Comparison of ENCODE assay signal across 10 cellular contexts in the genomic region with DNA sequence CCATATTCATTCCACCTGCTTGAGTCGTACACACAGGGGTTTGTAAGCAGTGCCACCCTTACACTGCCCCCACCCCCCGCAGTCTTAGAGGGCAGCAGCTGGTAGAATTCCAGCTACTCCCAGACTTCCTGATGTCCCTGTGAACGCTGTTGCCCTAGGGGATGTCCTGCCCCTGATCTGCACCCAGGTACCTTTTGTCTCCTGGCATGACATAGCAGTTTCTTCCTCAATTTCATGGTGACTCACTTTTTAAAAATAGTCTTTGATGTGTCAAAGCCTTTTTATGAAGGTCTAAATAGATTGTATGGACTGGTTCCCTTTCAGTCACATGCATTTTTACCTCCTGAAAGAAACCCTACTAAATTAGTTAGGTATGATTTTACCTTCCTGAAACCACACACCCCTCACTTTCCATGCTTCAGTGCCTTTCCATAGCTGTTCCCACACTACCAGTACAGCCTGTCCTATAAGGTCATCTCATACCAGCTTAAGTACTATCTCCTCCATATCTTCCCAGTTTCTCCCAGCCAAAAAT.
DNase-seq lines count a peak whose midpoint lies in the region; ATAC-seq and TF ChIP-seq lines count a peak whose summit lies in the region.
"Had no signal": no experiment of that assay in that cellular context is flagged by ENCODE, and none has a peak within 500 bp of the region (broad histone marks: within the 10 kb centered on the region; RNA-seq: fewer than 3 reads in every experiment).

No MANE protein-coding gene starts in this region.

- no peak overlapping the region for H2AK5ac ChIP-seq in mesenchymal stem cell (ENCODE audit: low read length, severe bottlenecking)

- no peak for TF ChIP-seq EP300 in SK-N-SH (IDR thresholded peaks at IDR 0.05; ENCODE audit: borderline replicate concordance in 1 of 2, low read depth in 1 of 2, low read length in 1 of 2)

- CTCF ChIA-PET in SK-N-SH (lab: Yijun Ruan, JAX): interaction anchor here (1.3 to 1.5 kb wide), 2 partner anchors 20 to 151 kb away, joined by 5 to 6 read pairs; no protein-coding TSS in a partner anchor

- no peak overlapping the region for H3K4me3 ChIP-seq in SK-N-SH (ENCODE audit: low read depth in 2 of 2, low read length in 1 of 2)
- H3K4me3 ChIP-seq in mesenchymal stem cell (ENCODE audit: insufficient read depth in 1 of 2, low read depth in 1 of 2, low read length in 2 of 2): no peak overlapping the region
- no peak overlapping the region for H3K4me3 ChIP-seq in MG63

- TF ChIP-seq CTCF in SK-N-SH (IDR thresholded peaks at IDR 0.05): no peak

- 73% methylated on average over 3 of the region's 3 CpGs for WGBS in SK-N-SH (ENCODE audit: low lambda C conversion rate)
- 87% methylated on average over 2 of the region's 3 CpGs for WGBS in mesenchymal stem cell

- peaks cover 5% of the 10 kb centered on the region; the same call in 1 of the 2 replicates for H3K79me2 ChIP-seq in SK-N-SH (ENCODE audit: insufficient read depth)

- H3K9ac ChIP-seq in SK-N-SH: no peak overlapping the region
- peak overlapping the region; percentile 5 for H3K9ac ChIP-seq in mesenchymal stem cell (ENCODE audit: low read length)

- no peak overlapping the region for H2BK15ac ChIP-seq in mesenchymal stem cell (ENCODE audit: low read depth, poor library complexity, severe bottlenecking)

- no peaks in the 10 kb centered on the region for H3K9me2 ChIP-seq in SK-N-SH

- DNase-seq in ELR (ENCODE audit: low read depth): peak; percentile 68
- DNase-seq in HT-29 (ENCODE audit: low spot score): peak; percentile 18
- DNase-seq in SK-N-SH: no peak
- peak; percentile 49 for DNase-seq in mesenchymal stem cell
- DNase-seq in MG63: no peak
- DNase-seq: endodermal cell; H7; stimulated activated CD4-positive, alpha-beta T cell treated with anti-CD3 and anti-CD28 coated beads, Interleukin-1b, Interleukin-23, amount 100 ng/mL, for 48 hours had no signal

- H2BK120ac ChIP-seq in mesenchymal stem cell (ENCODE audit: low read depth, low read length): no peak overlapping the region

- no peak overlapping the region for H2AFZ ChIP-seq in SK-N-SH (ENCODE audit: low read depth)
- no peak overlapping the region for H2AFZ ChIP-seq in mesenchymal stem cell (ENCODE audit: low read depth, low read length)

- no peak for TF ChIP-seq RAD21 in SK-N-SH (IDR thresholded peaks at IDR 0.05; ENCODE audit: low read length)

- H3K4me1 ChIP-seq in SK-N-SH (ENCODE audit: control insufficient read depth in 1 of 2, insufficient read depth in 2 of 2, low read depth in 1 of 2, low read length in 1 of 2) (peaks cover 5 to 32% of the 10 kb centered on the region in 2 experiments; a peak in 3 of 4 replicates), mesenchymal stem cell (ENCODE audit: control insufficient read depth, insufficient read depth, low read depth, low read length) (peaks cover 7% of the 10 kb centered on the region)

- no peak overlapping the region for H2BK12ac ChIP-seq in mesenchymal stem cell (ENCODE audit: low read length in 2 of 2)

- H3K18ac ChIP-seq in mesenchymal stem cell (ENCODE audit: low read depth in 1 of 2, low read length in 2 of 2): no peak overlapping the region

- peaks cover 19% of the 10 kb centered on the region for H3K79me1 ChIP-seq in mesenchymal stem cell (replicated peaks; ENCODE audit: low read length, poor library complexity, severe bottlenecking)

- H3K14ac ChIP-seq in mesenchymal stem cell (ENCODE audit: low read length in 2 of 2): no peak overlapping the region

- H2BK5ac ChIP-seq in mesenchymal stem cell (ENCODE audit: low read depth, low read length, poor library complexity, severe bottlenecking): no peak overlapping the region

- H3F3A ChIP-seq in SK-N-SH (replicated peaks; ENCODE audit: insufficient read depth): no peaks in the 10 kb centered on the region

- no peak overlapping the region for H4K8ac ChIP-seq in mesenchymal stem cell (ENCODE audit: low read length)

- H3K4ac ChIP-seq in mesenchymal stem cell (ENCODE audit: low read depth in 1 of 2, low read length in 2 of 2): no peak overlapping the region

- POLR2A ChIA-PET in SK-N-SH (lab: Yijun Ruan, JAX): no interaction called here

- no peaks in the 10 kb centered on the region for H3K27me3 ChIP-seq in SK-N-SH (ENCODE audit: insufficient read depth)
- H3K27me3 ChIP-seq in mesenchymal stem cell (ENCODE audit: control insufficient read depth in 1 of 2, insufficient read depth in 1 of 2, low read length in 2 of 2): no peaks in the 10 kb centered on the region
- H3K27me3 ChIP-seq in MG63: no peaks in the 10 kb centered on the region

- ATAC-seq in HG03095 (IDR thresholded peaks at IDR 0.05; ENCODE audit: unreplicated experiment) (no peak), HG02970 (IDR thresholded peaks at IDR 0.05; ENCODE audit: low FRiP score, unreplicated experiment) (no peak)

- no peak overlapping the region for H4K91ac ChIP-seq in mesenchymal stem cell (ENCODE audit: low read length)

- H3K27ac ChIP-seq in SK-N-SH (ENCODE audit: low read depth in 2 of 2, low read length in 1 of 2) (no peak overlapping the region; a peak in 2 of 4 replicates), mesenchymal stem cell (ENCODE audit: low read length, poor library complexity, severe bottlenecking) (no peak overlapping the region)

- H3K4me2 ChIP-seq in SK-N-SH (no peak overlapping the region), mesenchymal stem cell (ENCODE audit: low read length, poor library complexity, severe bottlenecking) (no peak overlapping the region)

- H3K36me3 ChIP-seq in SK-N-SH (replicated peaks in 1 of 2; ENCODE audit: control insufficient read depth in 1 of 2, insufficient read depth in 2 of 2, low read length in 1 of 2) (peaks cover 0 to 10% of the 10 kb centered on the region in 2 experiments), mesenchymal stem cell (ENCODE audit: control insufficient read depth in 1 of 2, insufficient read depth in 2 of 2, low read depth in 1 of 2, low read length in 2 of 2) (peaks cover 3 to 8% of the 10 kb centered on the region in 2 experiments), MG63 (0 out of 2 replicates have a peak, but pooled peaks cover 2% of the 10 kb centered on the region)

- H3K23ac ChIP-seq in mesenchymal stem cell (ENCODE audit: low read length in 2 of 2): no peak overlapping the region

- H3K9me3 ChIP-seq in SK-N-SH (peaks cover 4% of the 10 kb centered on the region; the same call in 1 of the 2 replicates), mesenchymal stem cell (ENCODE audit: control insufficient read depth, low read length) (peaks cover 6% of the 10 kb centered on the region), MG63 (peaks cover 4% of the 10 kb centered on the region)

- no peaks in the 10 kb centered on the region for H4K20me1 ChIP-seq in SK-N-SH (ENCODE audit: insufficient read depth)

TF ChIP-seq in SK-N-SH, 30 proteins besides CTCF, POLR2A, EP300 and RAD21:
- TF ChIP-seq, protein P1, sequence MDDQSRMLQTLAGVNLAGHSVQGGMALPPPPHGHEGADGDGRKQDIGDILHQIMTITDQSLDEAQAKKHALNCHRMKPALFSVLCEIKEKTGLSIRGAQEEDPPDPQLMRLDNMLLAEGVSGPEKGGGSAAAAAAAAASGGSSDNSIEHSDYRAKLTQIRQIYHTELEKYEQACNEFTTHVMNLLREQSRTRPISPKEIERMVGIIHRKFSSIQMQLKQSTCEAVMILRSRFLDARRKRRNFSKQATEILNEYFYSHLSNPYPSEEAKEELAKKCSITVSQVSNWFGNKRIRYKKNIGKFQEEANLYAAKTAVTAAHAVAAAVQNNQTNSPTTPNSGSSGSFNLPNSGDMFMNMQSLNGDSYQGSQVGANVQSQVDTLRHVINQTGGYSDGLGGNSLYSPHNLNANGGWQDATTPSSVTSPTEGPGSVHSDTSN (IDR thresholded peaks at IDR 0.05): no peak
- TF ChIP-seq TCF12 (IDR thresholded peaks at IDR 0.05): peak; percentile 33; the same call in 1 of the 2 replicates
- TF ChIP-seq, protein P2, sequence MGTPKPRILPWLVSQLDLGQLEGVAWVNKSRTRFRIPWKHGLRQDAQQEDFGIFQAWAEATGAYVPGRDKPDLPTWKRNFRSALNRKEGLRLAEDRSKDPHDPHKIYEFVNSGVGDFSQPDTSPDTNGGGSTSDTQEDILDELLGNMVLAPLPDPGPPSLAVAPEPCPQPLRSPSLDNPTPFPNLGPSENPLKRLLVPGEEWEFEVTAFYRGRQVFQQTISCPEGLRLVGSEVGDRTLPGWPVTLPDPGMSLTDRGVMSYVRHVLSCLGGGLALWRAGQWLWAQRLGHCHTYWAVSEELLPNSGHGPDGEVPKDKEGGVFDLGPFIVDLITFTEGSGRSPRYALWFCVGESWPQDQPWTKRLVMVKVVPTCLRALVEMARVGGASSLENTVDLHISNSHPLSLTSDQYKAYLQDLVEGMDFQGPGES (IDR thresholded peaks at IDR 0.05; ENCODE audit: low read depth, low read length): no peak
- no peak for TF ChIP-seq GABPA (IDR thresholded peaks at IDR 0.05; ENCODE audit: low read depth)
- no peak for TF ChIP-seq FOXJ3 (CRISPR knock-in tag; IDR thresholded peaks at IDR 0.05)
- peak; percentile 34; the same call in 1 of the 2 replicates for TF ChIP-seq RXRA (IDR thresholded peaks at IDR 0.05; ENCODE audit: borderline replicate concordance, low read depth)
- no peak for TF ChIP-seq RFX5 (IDR thresholded peaks at IDR 0.05; ENCODE audit: low read length)
- TF ChIP-seq FOSL2 (IDR thresholded peaks at IDR 0.05; ENCODE audit: borderline replicate concordance, low read depth): peak; percentile 6; the same call in 1 of the 2 replicates
- no peak for TF ChIP-seq TEAD4 (IDR thresholded peaks at IDR 0.05; ENCODE audit: borderline replicate concordance, insufficient read depth)
- peak; percentile 63; the same call in 1 of the 2 replicates for TF ChIP-seq MEF2A (IDR thresholded peaks at IDR 0.05; ENCODE audit: borderline replicate concordance, low read depth)
- TF ChIP-seq, protein P3, sequence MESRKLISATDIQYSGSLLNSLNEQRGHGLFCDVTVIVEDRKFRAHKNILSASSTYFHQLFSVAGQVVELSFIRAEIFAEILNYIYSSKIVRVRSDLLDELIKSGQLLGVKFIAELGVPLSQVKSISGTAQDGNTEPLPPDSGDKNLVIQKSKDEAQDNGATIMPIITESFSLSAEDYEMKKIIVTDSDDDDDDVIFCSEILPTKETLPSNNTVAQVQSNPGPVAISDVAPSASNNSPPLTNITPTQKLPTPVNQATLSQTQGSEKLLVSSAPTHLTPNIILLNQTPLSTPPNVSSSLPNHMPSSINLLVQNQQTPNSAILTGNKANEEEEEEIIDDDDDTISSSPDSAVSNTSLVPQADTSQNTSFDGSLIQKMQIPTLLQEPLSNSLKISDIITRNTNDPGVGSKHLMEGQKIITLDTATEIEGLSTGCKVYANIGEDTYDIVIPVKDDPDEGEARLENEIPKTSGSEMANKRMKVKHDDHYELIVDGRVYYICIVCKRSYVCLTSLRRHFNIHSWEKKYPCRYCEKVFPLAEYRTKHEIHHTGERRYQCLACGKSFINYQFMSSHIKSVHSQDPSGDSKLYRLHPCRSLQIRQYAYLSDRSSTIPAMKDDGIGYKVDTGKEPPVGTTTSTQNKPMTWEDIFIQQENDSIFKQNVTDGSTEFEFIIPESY (IDR thresholded peaks at IDR 0.05; ENCODE audit: borderline replicate concordance, low read depth): no peak
- no peak for TF ChIP-seq NFIC (IDR thresholded peaks at IDR 0.05; ENCODE audit: borderline replicate concordance)
- TF ChIP-seq NRF1 (IDR thresholded peaks at IDR 0.05; ENCODE audit: low read depth, low read length): no peak

Comparison
In these comparisons a context has a peak if more than half of its experiments do, and no peak if none do; other contexts are left out.
1. DNase-seq: peak in ELR (single experiment), HT-29 (single experiment) and mesenchymal stem cell (single experiment); none in SK-N-SH (single experiment) and MG63 (single experiment).